Comparison of ENCODE assay signal across 8 cellular contexts in genomic region chr11:33987975-33988580, GRCh38.
DNase-seq lines count a peak whose midpoint lies in the region; ATAC-seq and TF ChIP-seq lines count a peak whose summit lies in the region.

No MANE protein-coding gene starts in this region.

- peaks cover 5% of the 10 kb centered on the region for H3K4me1 Mint-ChIP-seq in CD14-positive monocyte

- H3K9me3 Mint-ChIP-seq in CD14-positive monocyte: peaks cover 0 to 6% (median 0%) of the 10 kb centered on the region in 7 donors

- intact Hi-C loops in CD14-positive monocyte (cut with micrococcal nuclease): loop anchor here in 1 of 2 donors (2.0 to 5.0 kb wide), 2 partner anchors 129 to 181 kb away; no protein-coding TSS in a partner anchor
- intact Hi-C loops in left colon (cut with DNase I, micrococcal nuclease): no loop called here

- peaks cover 0 to 7% (median 3%) of the 10 kb centered on the region in 3 donors for H3K27me3 Mint-ChIP-seq in CD14-positive monocyte (ENCODE audit: low read depth in 3 of 3)

- H3K36me3 Mint-ChIP-seq in CD14-positive monocyte: no peaks in the 10 kb centered on the region

- ATAC-seq in left colon (peak; percentile 73), HG02642 (IDR thresholded peaks at IDR 0.05; ENCODE audit: poor library complexity, unreplicated experiment) (no peak)

- TF ChIP-seq CTCF in CD14-positive monocyte (IDR thresholded peaks at IDR 0.05): peak; percentile 93

- peak; percentile 82 for DNase-seq in CD14-positive monocyte (ENCODE audit: low spot score)
- peak; percentile 76 for DNase-seq in HCEC 1CT
- peak; percentile 71 for DNase-seq in NCI-H345 treated with DMSO at 0.1 percent for 48 hours (lab: John Stamatoyannopoulos, UW; ENCODE audit: unreplicated experiment)
- DNase-seq in activated CD4-positive, alpha-beta T cell treated with anti-CD3 and anti-CD28 coated beads for 1 hour: peak; percentile 55
- peak; percentile 69 for DNase-seq in cerebellar cortex (ENCODE audit: low spot score)
- DNase-seq in left colon: peak; percentile 63 to 68
- DNase-seq in stimulated activated CD4-positive, alpha-beta T cell treated with anti-CD3 and anti-CD28 coated beads, Interleukin-2, amount 100 ng/mL, for 48 hours: peak; percentile 78 to 84

- H3K4me3 Mint-ChIP-seq in CD14-positive monocyte: no peak overlapping the region

- H3K27ac Mint-ChIP-seq in CD14-positive monocyte: no peak overlapping the region
